21 cellular contexts compared by ENCODE assay signal in genomic region chr3:138881233-138881632, GRCh38. TPM values are rescaled to one million over a fixed set of nuclear protein-coding genes. Genes with fewer than 3 reads are reported as not detected.
DNase-seq lines count a peak whose midpoint lies in the region; ATAC-seq, FAIRE-seq and TF ChIP-seq lines count a peak whose summit lies in the region.
"Had no signal": no experiment of that assay in that cellular context is flagged by ENCODE, and none has a peak within 500 bp of the region (broad histone marks: within the 10 kb centered on the region; RNA-seq: fewer than 3 reads in every experiment).

No MANE protein-coding gene starts in this region.

- no peak for FAIRE-seq in urothelium cell line (lab: Jason Lieb, UNC)
- FAIRE-seq: HepG2 had no signal

- peaks cover under 1% of the 10 kb centered on the region for H3K4me1 Mint-ChIP-seq in activated CD4-positive, alpha-beta T cell treated with anti-CD3 and anti-CD28 coated beads for 36 hours
- H3K4me1 Mint-ChIP-seq in central memory CD8-positive, alpha-beta T cell = peaks cover under 1% of the 10 kb centered on the region

- in situ Hi-C loops in transverse colon (cut with MboI; ENCODE audit: low pct_ligation_motif_present in 1 of 4, low pct_unique_long_range_greater_than_20kb in 1 of 4, low sequenced_read_pairs in 3 of 4) = no loop called here

- peak overlapping the region; percentile 62 to 75 (median 74) for H3K27ac ChIP-seq in transverse colon
- H3K27ac ChIP-seq in testis = no peak overlapping the region
- H3K27ac ChIP-seq: 22Rv1, C4-2B, SJSA1 had no signal

- H3K4me3 ChIP-seq in transverse colon = no peak overlapping the region
- no peak overlapping the region for H3K4me3 ChIP-seq in testis
- H3K4me3 ChIP-seq: SJSA1 had no signal

- no peaks in the 10 kb centered on the region for H3K27me3 Mint-ChIP-seq in activated CD4-positive, alpha-beta T cell treated with anti-CD3 and anti-CD28 coated beads for 36 hours
- H3K27me3 Mint-ChIP-seq in central memory CD8-positive, alpha-beta T cell = no peaks in the 10 kb centered on the region

- no peaks in the 10 kb centered on the region for H3K9me3 Mint-ChIP-seq in activated CD4-positive, alpha-beta T cell treated with anti-CD3 and anti-CD28 coated beads for 36 hours (ENCODE audit: low read depth)
- H3K9me3 Mint-ChIP-seq in central memory CD8-positive, alpha-beta T cell = no peaks in the 10 kb centered on the region

- no peaks in the 10 kb centered on the region for H3K36me3 Mint-ChIP-seq in activated CD4-positive, alpha-beta T cell treated with anti-CD3 and anti-CD28 coated beads for 36 hours (ENCODE audit: low read depth)
- H3K36me3 Mint-ChIP-seq in central memory CD8-positive, alpha-beta T cell (ENCODE audit: insufficient read depth) = no peaks in the 10 kb centered on the region

- ATAC-seq in activated CD4-positive, alpha-beta T cell treated with anti-CD3 and anti-CD28 coated beads for 36 hours = peak; percentile 42
- peak; percentile 10 for ATAC-seq in central memory CD8-positive, alpha-beta T cell (replicated peaks; ENCODE audit: extremely low read depth, poor library complexity, severe bottlenecking)
- ATAC-seq: HepG2 had no signal

- TF ChIP-seq POLR2A in transverse colon (IDR thresholded peaks at IDR 0.05) = no peak
- TF ChIP-seq POLR2A in testis (IDR thresholded peaks at IDR 0.05) = no peak

- no peak for TF ChIP-seq EP300 in transverse colon (IDR thresholded peaks at IDR 0.05; ENCODE audit: low read depth)

- H3K9me3 ChIP-seq in transverse colon (no peaks in the 10 kb centered on the region), testis (no peaks in the 10 kb centered on the region)
- H3K9me3 ChIP-seq: SJSA1 had no signal

- H3K27ac Mint-ChIP-seq in activated CD4-positive, alpha-beta T cell treated with anti-CD3 and anti-CD28 coated beads for 36 hours = no peak overlapping the region
- H3K27ac Mint-ChIP-seq in central memory CD8-positive, alpha-beta T cell (ENCODE audit: low read depth) = no peak overlapping the region
- H3K27ac Mint-ChIP-seq: HFFc6 had no signal

- CTCF ChIA-PET in activated CD4-positive, alpha-beta T cell treated with anti-CD3 and anti-CD28 coated beads for 36 hours (lab: Charles Lee) = interaction anchor here (0.7 to 0.9 kb wide), 2 partner anchors 32 to 35 kb away, joined by 3 read pairs; no protein-coding TSS in a partner anchor

- TF ChIP-seq CTCF in transverse colon (IDR thresholded peaks at IDR 0.05) (no peak), testis (IDR thresholded peaks at IDR 0.05) (no peak)

- no peaks in the 10 kb centered on the region for H3K36me3 ChIP-seq in transverse colon
- no peaks in the 10 kb centered on the region for H3K36me3 ChIP-seq in testis (ENCODE audit: low read depth, missing control alignments)
- H3K36me3 ChIP-seq: SJSA1 had no signal

- intact Hi-C loops in activated CD4-positive, alpha-beta T cell treated with anti-CD3 and anti-CD28 coated beads for 36 hours (cut with DNase I, micrococcal nuclease) = no loop called here
- intact Hi-C loops in transverse colon (cut with DNase I; ENCODE audit: low total_unique reads) = no loop called here
- intact Hi-C loops in testis (cut with DNase I; ENCODE audit: low total_unique reads) = no loop called here

- H3K4me3 Mint-ChIP-seq in activated CD4-positive, alpha-beta T cell treated with anti-CD3 and anti-CD28 coated beads for 36 hours = no peak overlapping the region
- H3K4me3 Mint-ChIP-seq in central memory CD8-positive, alpha-beta T cell = no peak overlapping the region
- H3K4me3 Mint-ChIP-seq: HFFc6 had no signal

- POLR2A ChIA-PET in activated CD4-positive, alpha-beta T cell treated with anti-CD3 and anti-CD28 coated beads for 36 hours (lab: Charles Lee) = no interaction called here

- no peaks in the 10 kb centered on the region for H3K27me3 ChIP-seq in transverse colon
- H3K27me3 ChIP-seq in testis = no peaks in the 10 kb centered on the region
- H3K27me3 ChIP-seq: SJSA1 had no signal

- peaks cover 0 to 8% (median 3%) of the 10 kb centered on the region in 4 donors for H3K4me1 ChIP-seq in transverse colon
- no peaks in the 10 kb centered on the region for H3K4me1 ChIP-seq in testis
- H3K4me1 ChIP-seq: SJSA1 had no signal

- no peak for DNase-seq in activated CD4-positive, alpha-beta T cell treated with anti-CD3 and anti-CD28 coated beads for 36 hours
- no peak for DNase-seq in activated CD4-positive, alpha-beta T cell treated with anti-CD3 and anti-CD28 coated beads, Interleukin-2, amount 50 U/mL, for 48 hours
- DNase-seq in central memory CD8-positive, alpha-beta T cell (ENCODE audit: low spot score in 2 of 2) = no peak
- peak; percentile 12 for DNase-seq in mucosa of gallbladder (ENCODE audit: low spot score)
- DNase-seq in transverse colon = peak; percentile 48
- no peak for DNase-seq in urothelium cell line (ENCODE audit: low spot score)
- no peak for DNase-seq in testis
- no peak for DNase-seq in stimulated activated CD4-positive, alpha-beta T cell treated with anti-CD3 and anti-CD28 coated beads, Interleukin-2, amount 100 ng/mL, for 48 hours
- DNase-seq: AML-193, DMS79 treated with DMSO at 0.1 percent for 48 hours, H7, HFFc6, KBM-7, NCI-H1436, NCI-H2029, NCI-H345, NCI-H524 treated with DMSO at 0.1 percent for 48 hours had no signal

- 56 to 73% methylated on average over 1 to 2 of the region's 2 CpGs for WGBS in transverse colon (ENCODE audit: low coverage in 1 of 2), 2 donors
- 83 to 84% methylated on average over 2 of the region's 2 CpGs for WGBS in testis, 2 donors

RNA-seq across cellular contexts. Expression of gene PIK3CB, which starts 46.5 kb away (rescaled TPM):
- total RNA-seq in activated CD4-positive, alpha-beta T cell treated with anti-CD3 and anti-CD28 coated beads for 36 hours = 10 to 100 TPM; 16.2 to 19.1 TPM
- total RNA-seq in mucosa of gallbladder = 28.9 TPM
- 10 to 100 TPM; 52.4 to 98.4 (median 76.0) TPM for total RNA-seq in transverse colon
- 10 to 100 TPM; 25.9 to 27.7 TPM for total RNA-seq in testis
- polyA plus RNA-seq in testis (ENCODE audit: insufficient read depth, low read depth, low replicate concordance) = 14.3 TPM

Comparison
In these comparisons a context has a peak if more than half of its experiments do, and no peak if none do; other contexts are left out.
1. DNase-seq: peak in mucosa of gallbladder (single experiment) and transverse colon (single experiment); none in activated CD4-positive, alpha-beta T cell treated with anti-CD3 and anti-CD28 coated beads for 36 hours (single experiment), activated CD4-positive, alpha-beta T cell treated with anti-CD3 and anti-CD28 coated beads, Interleukin-2, amount 50 U/mL, for 48 hours (0 of 2), central memory CD8-positive, alpha-beta T cell (0 of 2), urothelium cell line (single experiment), testis (single experiment) and stimulated activated CD4-positive, alpha-beta T cell treated with anti-CD3 and anti-CD28 coated beads, Interleukin-2, amount 100 ng/mL, for 48 hours (0 of 2).
2. H3K27ac ChIP-seq: peak in transverse colon (4 of 4); none in testis (0 of 2).